Comparison of ENCODE assay signal across 16 cellular contexts in genomic region chr1:111654839-111655238, GRCh38. TPM values are rescaled to one million over a fixed set of nuclear protein-coding genes. Genes with fewer than 3 reads are reported as not detected.
DNase-seq lines count a peak whose midpoint lies in the region; ATAC-seq, FAIRE-seq and TF ChIP-seq lines count a peak whose summit lies in the region.
"Had no signal": no experiment of that assay in that cellular context is flagged by ENCODE, and none has a peak within 500 bp of the region (broad histone marks: within the 10 kb centered on the region; RNA-seq: fewer than 3 reads in every experiment).

No MANE protein-coding gene starts in this region.

- TF ChIP-seq EP300 in GM12878 (IDR thresholded peaks at IDR 0.05; ENCODE audit: borderline replicate concordance in 1 of 2, control insufficient read depth in 1 of 2, low read depth in 2 of 2, low read length in 2 of 2) = no peak

- 3% methylated on average over 4 of the region's 4 CpGs for WGBS in GM12878 (ENCODE audit: insufficient coverage, insufficient replicate concordance, low lambda C conversion rate, missing lambda C conversion rate)

- H3K36me3 ChIP-seq in GM12878 (ENCODE audit: control insufficient read depth in 2 of 2, insufficient read depth in 2 of 2, low read length in 1 of 2) = peaks cover 0 to 4% of the 10 kb centered on the region in 2 experiments; a peak in 2 of 4 replicates
- H3K36me3 ChIP-seq in SJCRH30 = peaks cover 9% of the 10 kb centered on the region; the same call in 1 of the 2 replicates
- no peaks in the 10 kb centered on the region for H3K36me3 ChIP-seq in MM.1S (replicated peaks; ENCODE audit: insufficient read depth, low read length)

- CTCF ChIA-PET in GM10248 (lab: Yijun Ruan, JAX) (interaction anchor here (1.0 to 1.8 kb wide), 4 partner anchors 10 to 173 kb away, joined by 4 to 10 read pairs (median 6); no protein-coding TSS in a partner anchor), GM12878 (lab: Yijun Ruan, JAX) (interaction anchor here (0.6 to 1.5 kb wide), 8 partner anchors 43 to 177 kb away, joined by 3 to 12 read pairs (median 4); partner anchors contain the start of gene INKA2)

- H3K4me1 ChIP-seq in GM12878 (ENCODE audit: control insufficient read depth, insufficient read depth, low read length) (peaks cover 18% of the 10 kb centered on the region), SJCRH30 (no peaks in the 10 kb centered on the region), MM.1S (ENCODE audit: low read length) (0 out of 2 replicates have a peak, but pooled peaks cover 1% of the 10 kb centered on the region)
- H3K4me1 ChIP-seq: SJSA1 had no signal

- H3K9me3 ChIP-seq in GM12878 (replicated peaks; ENCODE audit: control insufficient read depth, insufficient read depth, low read length) (no peaks in the 10 kb centered on the region; the same call in 2 of the 3 replicates), SJCRH30 (replicated peaks) (no peaks in the 10 kb centered on the region), MM.1S (replicated peaks; ENCODE audit: insufficient read depth, low read length) (no peaks in the 10 kb centered on the region)
- H3K9me3 ChIP-seq: SJSA1 had no signal

- TF ChIP-seq RAD21 in GM12878 (IDR thresholded peaks at IDR 0.05; ENCODE audit: insufficient read depth, low read depth, low read length) = peak; percentile 21; the same call in 1 of the 2 replicates

- no TSS peak for BruUV-seq in GM12878 (replicated peaks; lab: Mats Ljungman, UMichigan)

- DNase-seq in GM10248 (ENCODE audit: extremely low spot score) (peak; percentile 27), GM12878 (ENCODE audit: low read depth, low spot score) (peak; percentile 43), SJCRH30 (no peak), DMS114 treated with DMSO at 0.1 percent for 48 hours (lab: John Stamatoyannopoulos, UW; ENCODE audit: unreplicated experiment) (no peak), MM.1S (no peak)
- DNase-seq: activated effector memory CD4-positive, alpha-beta T cell treated with Interleukin-2 at 50 U/mL for 16 hours; C1 segment of cervical spinal cord; central memory CD4-positive, alpha-beta T cell; hypothalamus; mammary epithelial cell; NCI-H1105 treated with DMSO at 0.1 percent for 48 hours had no signal

- H3K27ac ChIP-seq in GM12878 (ENCODE audit: control insufficient read depth, insufficient read depth) (no peak overlapping the region), SJCRH30 (no peak overlapping the region), MM.1S (ENCODE audit: low read length) (no peak overlapping the region)
- H3K27ac ChIP-seq: parathyroid adenoma, SJSA1 had no signal

- no peaks in the 10 kb centered on the region; the same call in 1 of the 2 replicates for H4K20me1 ChIP-seq in GM12878 (ENCODE audit: control insufficient read depth, insufficient read depth)
- no peaks in the 10 kb centered on the region for H4K20me1 ChIP-seq in MM.1S (ENCODE audit: insufficient read depth, low read length)

- SMC1A ChIA-PET in GM12878 (lab: Charles Lee; ENCODE audit: uncharacterized antibody, unreplicated experiment) = interaction anchor here (0.6 to 1.8 kb wide), 13 partner anchors 10 to 173 kb away, joined by 3 to 20 read pairs (median 3); no protein-coding TSS in a partner anchor

- TF ChIP-seq CTCF in GM10248 (IDR thresholded peaks at IDR 0.05; ENCODE audit: control extremely low read depth, extremely low read depth, low read depth, missing control alignments) (peak; percentile 20), GM12878 (IDR thresholded peaks at IDR 0.05 in 2 of 3, conservative IDR thresholded peaks at IDR 0.05 in 1 of 3; ENCODE audit: control insufficient read depth in 2 of 3, extremely low read depth in 1 of 3, insufficient read depth in 1 of 3, low read depth in 3 of 3, low read length in 3 of 3) (no peak), MM.1S (IDR thresholded peaks at IDR 0.05; ENCODE audit: low read length) (no peak)

- no peaks in the 10 kb centered on the region for H3K9me2 ChIP-seq in MM.1S (replicated peaks; ENCODE audit: insufficient read depth, low read length)

- H2AFZ ChIP-seq in GM12878 (ENCODE audit: control insufficient read depth, low read depth, low read length) (no peak overlapping the region), MM.1S (ENCODE audit: low read length) (no peak overlapping the region)
- H2AFZ ChIP-seq: parathyroid adenoma had no signal

- FAIRE-seq in GM12878 (lab: Jason Lieb, UNC) = peak; percentile 72

- no peaks in the 10 kb centered on the region for H3K27me3 ChIP-seq in GM12878 (replicated peaks in 1 of 2; ENCODE audit: control insufficient read depth in 2 of 2, insufficient read depth in 2 of 2, low read length in 1 of 2)
- no peaks in the 10 kb centered on the region for H3K27me3 ChIP-seq in SJCRH30
- no peaks in the 10 kb centered on the region for H3K27me3 ChIP-seq in MM.1S (replicated peaks; ENCODE audit: insufficient read depth, low read length)
- H3K27me3 ChIP-seq: SJSA1 had no signal

- RAD21 ChIA-PET in GM12878 (lab: Charles Lee; ENCODE audit: unreplicated experiment) = interaction anchor here (1.0 to 1.5 kb wide), 8 partner anchors 10 to 148 kb away, joined by 3 to 18 read pairs (median 4); no protein-coding TSS in a partner anchor

- in situ Hi-C loops in GM12878 (cut with MboI) = no loop called here

- H3K9ac ChIP-seq in GM12878 (ENCODE audit: control insufficient read depth, insufficient read depth, low read length) (no peak overlapping the region), MM.1S (ENCODE audit: low read length) (no peak overlapping the region)
- H3K9ac ChIP-seq: parathyroid adenoma had no signal

- TF ChIP-seq POLR2A in GM12878 (IDR thresholded peaks at IDR 0.05; ENCODE audit: low read depth, low read length) = no peak

- ATAC-seq in GM18909 (IDR thresholded peaks at IDR 0.05; ENCODE audit: poor library complexity, unreplicated experiment) = peak; percentile 77
- peak; percentile 67 for ATAC-seq in HG03039 (IDR thresholded peaks at IDR 0.05; ENCODE audit: unreplicated experiment)
- peak; percentile 88 for ATAC-seq in GM12878
- ATAC-seq in HG03196 (IDR thresholded peaks at IDR 0.05; ENCODE audit: unreplicated experiment) = no peak

- H3K4me2 ChIP-seq in GM12878 (ENCODE audit: control insufficient read depth, insufficient read depth) (peak overlapping the region; percentile 27; the same call in 1 of the 2 replicates), MM.1S (ENCODE audit: low read depth, low read length) (no peak overlapping the region)

- intact Hi-C loops in GM12878 (cut with micrococcal nuclease; ENCODE audit: unreplicated experiment) = loop anchor here (5.0 kb wide), 2 partner anchors 83 to 102 kb away; partner anchors contain the start of gene DDX20

- H3K4me3 ChIP-seq in GM12878 (no peak overlapping the region), SJCRH30 (no peak overlapping the region), MM.1S (ENCODE audit: low read length) (no peak overlapping the region)
- H3K4me3 ChIP-seq: SJSA1 had no signal

- H3K79me2 ChIP-seq in GM12878 (ENCODE audit: control insufficient read depth, insufficient read depth, low read length) (peaks cover 88% of the 10 kb centered on the region), MM.1S (ENCODE audit: low read length) (peaks cover 49% of the 10 kb centered on the region)

- no peaks in the 10 kb centered on the region for H3F3A ChIP-seq in MM.1S (ENCODE audit: insufficient read depth, low read length)

- POLR2A ChIA-PET in GM10248 (lab: Yijun Ruan, JAX) = interaction anchor here (0.5 kb wide), 1 partner anchor 12 kb away, joined by 5 read pairs; no protein-coding TSS in a partner anchor
- POLR2A ChIA-PET in GM12878 (lab: Charles Lee) = interaction anchor here (0.6 to 1.4 kb wide), 3 partner anchors 113 to 147 kb away, joined by 3 to 14 read pairs (median 5); no protein-coding TSS in a partner anchor

TF ChIP-seq in GM12878, 131 proteins besides CTCF, POLR2A, EP300 and RAD21 (continues in another document):
- TF ChIP-seq JUNB (IDR thresholded peaks at IDR 0.05) = peak; percentile 73

RNA-seq across cellular contexts. Expression of gene RAP1A, which starts 35.2 kb away (rescaled TPM):
- 52.4 and 56.6 TPM in 2 replicates for total RNA-seq in GM12878 (2013; cell fraction: nucleolus; rRNA removed)
- total RNA-seq in GM12878 (2014; rRNA removed) = 41.6 and 53.4 TPM in 2 replicates
- total RNA-seq in GM12878 (2014; rRNA removed; fragmentation: Illumina TruSeq; extraction: Trizol) = 38.4 and 42.2 TPM in 2 replicates
- total RNA-seq in GM12878 (2021) = 141 TPM in 2 replicates
- 81.1 TPM for polyA plus RNA-seq in GM12878 (2011; ENCODE audit: low read depth)
- polyA plus RNA-seq in GM12878 (2011; rRNA removed) = 141 and 206 TPM in 2 replicates
- polyA plus RNA-seq in GM12878 (2011; cell fraction: cytosol; rRNA removed) = 43.4 and 49.4 TPM in 2 replicates
- 31.2 and 34.0 TPM in 2 replicates for polyA plus RNA-seq in GM12878 (2011; cell fraction: nucleus; rRNA removed)
- 144 and 163 TPM in 2 replicates for polyA plus RNA-seq in GM12878 (2012)
- polyA plus RNA-seq in GM12878 (2014; fragmentation: Illumina TruSeq; extraction: Trizol) = 213 and 259 TPM in 2 replicates
- polyA plus RNA-seq in GM12878 (2014; fragmentation: Nextera tagmentation; extraction: Ambion mirVana) = 10 to 100 TPM; 71.8 to 93.7 TPM
- polyA plus RNA-seq in GM12878 (2014; rRNA removed) = 86.4 and 106 TPM in 2 replicates
- polyA plus RNA-seq in GM12878 (2016; fragmentation: Nextera tagmentation; extraction: Ambion mirVana) = 10 to 100 TPM; 76.7 to 78.4 TPM
- polyA minus RNA-seq in GM12878 (2011; rRNA and poly(A)+ RNA removed) = 29.2 and 61.7 TPM in 2 replicates
- 20.2 and 26.1 TPM in 2 replicates for polyA minus RNA-seq in GM12878 (2011; cell fraction: cytosol; rRNA and poly(A)+ RNA removed)
- 10.6 and 17.6 TPM in 2 replicates for polyA minus RNA-seq in GM12878 (2011; cell fraction: nucleus; rRNA and poly(A)+ RNA removed)
- total RNA-seq in SJCRH30 (2014; rRNA removed; shearing (Covaris generic)) = 33.8 and 39.0 TPM in 2 replicates

Comparison
In these comparisons a context has a peak if more than half of its experiments do, and no peak if none do; other contexts are left out.
1. DNase-seq: peak in GM10248 (single experiment) and GM12878 (single experiment); none in SJCRH30 (0 of 2), DMS114 treated with DMSO at 0.1 percent for 48 hours (single experiment) and MM.1S (single experiment).